Comparison of ENCODE assay signal across 14 cellular contexts in the genomic region with DNA sequence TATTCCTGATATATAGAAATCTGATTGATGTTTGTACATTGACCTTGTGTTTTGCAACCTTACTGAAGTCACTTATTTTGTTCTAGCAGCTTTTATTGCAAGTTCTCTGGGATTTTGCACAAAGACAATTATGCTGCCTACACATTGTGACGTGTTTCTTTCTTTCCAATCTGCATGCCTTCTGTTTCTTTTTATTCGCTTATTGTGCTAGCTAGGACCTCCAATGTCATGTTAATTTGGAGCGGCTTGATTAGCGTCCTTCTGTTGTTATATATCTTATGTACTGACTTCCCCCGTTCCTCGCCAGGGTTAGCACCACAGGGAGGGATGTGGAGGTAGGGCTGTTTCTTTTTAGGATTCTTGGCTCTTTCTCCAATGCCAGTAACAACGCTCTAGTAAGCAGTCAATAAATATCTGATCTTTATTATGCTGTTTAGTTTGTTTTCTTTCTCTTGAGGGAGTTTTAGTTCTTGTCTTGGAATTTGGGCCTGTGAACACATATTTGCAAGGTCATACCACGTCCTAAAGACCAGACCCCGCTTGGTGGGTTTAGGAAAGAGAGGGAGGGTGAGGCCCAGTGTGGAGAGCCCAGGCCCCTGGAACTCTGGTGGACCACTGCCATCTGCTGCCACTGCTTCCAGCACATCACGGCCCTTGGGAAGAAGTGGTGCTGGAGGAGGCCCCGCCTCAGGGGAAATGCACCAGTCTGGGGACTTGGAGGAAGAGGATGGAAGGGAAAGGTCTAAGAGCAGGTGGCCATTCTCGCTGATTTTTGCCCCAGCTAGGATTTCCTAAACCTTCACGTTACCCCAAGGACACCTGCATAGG.
"Had no signal": no experiment of that assay in that cellular context is flagged by ENCODE, and none has a peak within 500 bp of the region (broad histone marks: within the 10 kb centered on the region; RNA-seq: fewer than 3 reads in every experiment).

No MANE protein-coding gene starts in this region.

- H3K27me3 ChIP-seq: colonic mucosa, foreskin keratinocyte, hepatocyte, ovary had no signal

- DNase-seq: colonic mucosa; dermis blood vessel endothelial cell; erythroblast; foreskin keratinocyte; left colon; mesendoderm; naive B cell; nephron progenitor cell; ovary; right cardiac atrium; stimulated activated CD4-positive, alpha-beta T cell treated with anti-CD3 and anti-CD28 coated beads, Interleukin-2, amount 100 ng/mL, for 48 hours; stimulated activated naive CD4-positive, alpha-beta T cell treated with Interleukin-2 at 50 U/mL for 16 hours had no signal

- H3K4me3 ChIP-seq: colonic mucosa, hepatocyte, ovary, smooth muscle cell had no signal

- H3K27ac ChIP-seq: colonic mucosa, foreskin keratinocyte, hepatocyte, ovary had no signal

- H3K9me3 ChIP-seq: colonic mucosa, ovary had no signal

- H3K36me3 ChIP-seq: colonic mucosa, ovary had no signal

- H3K4me1 ChIP-seq: colonic mucosa, foreskin keratinocyte had no signal
